Comparison of ENCODE assay signal across 2 cellular contexts in the genomic region with DNA sequence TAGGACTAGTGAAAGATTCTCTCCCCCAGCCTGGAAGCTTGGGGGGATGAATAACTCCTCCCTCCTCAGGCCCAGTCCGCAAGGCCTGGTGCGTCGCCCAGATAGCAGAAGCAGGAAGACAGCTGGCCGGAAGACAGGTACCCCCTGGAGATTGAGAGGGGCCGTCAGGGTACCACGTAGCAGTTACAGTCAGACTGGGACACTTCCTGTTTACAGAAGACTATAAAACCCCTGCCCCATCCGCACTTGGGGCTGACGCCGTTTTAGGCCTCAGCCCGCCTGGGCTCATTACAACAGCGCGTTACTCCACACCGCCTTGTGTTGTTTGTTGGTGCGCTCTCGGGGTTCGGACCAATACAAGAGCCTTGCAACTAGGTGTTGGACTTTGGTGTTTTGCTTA.
A peak's percentile ranks its signal among the peaks of the same experiment; 100 is the strongest.
TF ChIP-seq lines count a peak whose summit lies in the region.

No MANE protein-coding gene starts in this region.

TF ChIP-seq in GM23338, 12 proteins besides CTCF, POLR2A, EP300 and RAD21 (continued from another document):
- TF ChIP-seq, protein P1, sequence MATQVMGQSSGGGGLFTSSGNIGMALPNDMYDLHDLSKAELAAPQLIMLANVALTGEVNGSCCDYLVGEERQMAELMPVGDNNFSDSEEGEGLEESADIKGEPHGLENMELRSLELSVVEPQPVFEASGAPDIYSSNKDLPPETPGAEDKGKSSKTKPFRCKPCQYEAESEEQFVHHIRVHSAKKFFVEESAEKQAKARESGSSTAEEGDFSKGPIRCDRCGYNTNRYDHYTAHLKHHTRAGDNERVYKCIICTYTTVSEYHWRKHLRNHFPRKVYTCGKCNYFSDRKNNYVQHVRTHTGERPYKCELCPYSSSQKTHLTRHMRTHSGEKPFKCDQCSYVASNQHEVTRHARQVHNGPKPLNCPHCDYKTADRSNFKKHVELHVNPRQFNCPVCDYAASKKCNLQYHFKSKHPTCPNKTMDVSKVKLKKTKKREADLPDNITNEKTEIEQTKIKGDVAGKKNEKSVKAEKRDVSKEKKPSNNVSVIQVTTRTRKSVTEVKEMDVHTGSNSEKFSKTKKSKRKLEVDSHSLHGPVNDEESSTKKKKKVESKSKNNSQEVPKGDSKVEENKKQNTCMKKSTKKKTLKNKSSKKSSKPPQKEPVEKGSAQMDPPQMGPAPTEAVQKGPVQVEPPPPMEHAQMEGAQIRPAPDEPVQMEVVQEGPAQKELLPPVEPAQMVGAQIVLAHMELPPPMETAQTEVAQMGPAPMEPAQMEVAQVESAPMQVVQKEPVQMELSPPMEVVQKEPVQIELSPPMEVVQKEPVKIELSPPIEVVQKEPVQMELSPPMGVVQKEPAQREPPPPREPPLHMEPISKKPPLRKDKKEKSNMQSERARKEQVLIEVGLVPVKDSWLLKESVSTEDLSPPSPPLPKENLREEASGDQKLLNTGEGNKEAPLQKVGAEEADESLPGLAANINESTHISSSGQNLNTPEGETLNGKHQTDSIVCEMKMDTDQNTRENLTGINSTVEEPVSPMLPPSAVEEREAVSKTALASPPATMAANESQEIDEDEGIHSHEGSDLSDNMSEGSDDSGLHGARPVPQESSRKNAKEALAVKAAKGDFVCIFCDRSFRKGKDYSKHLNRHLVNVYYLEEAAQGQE (IDR thresholded peaks at IDR 0.05; ENCODE audit: unreplicated experiment), result no peak

TF ChIP-seq in WTC11, 78 proteins besides CTCF, POLR2A, EP300 and RAD21 (continued from another document and continues in another):
- TF ChIP-seq, protein P2, sequence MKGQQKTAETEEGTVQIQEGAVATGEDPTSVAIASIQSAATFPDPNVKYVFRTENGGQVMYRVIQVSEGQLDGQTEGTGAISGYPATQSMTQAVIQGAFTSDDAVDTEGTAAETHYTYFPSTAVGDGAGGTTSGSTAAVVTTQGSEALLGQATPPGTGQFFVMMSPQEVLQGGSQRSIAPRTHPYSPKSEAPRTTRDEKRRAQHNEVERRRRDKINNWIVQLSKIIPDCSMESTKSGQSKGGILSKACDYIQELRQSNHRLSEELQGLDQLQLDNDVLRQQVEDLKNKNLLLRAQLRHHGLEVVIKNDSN (CRISPR knock-in tag; IDR thresholded peaks at IDR 0.05), result no peak
- TF ChIP-seq SP1 (CRISPR knock-in tag; conservative IDR thresholded peaks at IDR 0.05), result no peak; the same call in 1 of the 2 replicates
- no peak for TF ChIP-seq GTF2I (CRISPR knock-in tag; conservative IDR thresholded peaks at IDR 0.05)
- no peak for TF ChIP-seq ATF1 (CRISPR knock-in tag; IDR thresholded peaks at IDR 0.05)
- TF ChIP-seq, protein P3, sequence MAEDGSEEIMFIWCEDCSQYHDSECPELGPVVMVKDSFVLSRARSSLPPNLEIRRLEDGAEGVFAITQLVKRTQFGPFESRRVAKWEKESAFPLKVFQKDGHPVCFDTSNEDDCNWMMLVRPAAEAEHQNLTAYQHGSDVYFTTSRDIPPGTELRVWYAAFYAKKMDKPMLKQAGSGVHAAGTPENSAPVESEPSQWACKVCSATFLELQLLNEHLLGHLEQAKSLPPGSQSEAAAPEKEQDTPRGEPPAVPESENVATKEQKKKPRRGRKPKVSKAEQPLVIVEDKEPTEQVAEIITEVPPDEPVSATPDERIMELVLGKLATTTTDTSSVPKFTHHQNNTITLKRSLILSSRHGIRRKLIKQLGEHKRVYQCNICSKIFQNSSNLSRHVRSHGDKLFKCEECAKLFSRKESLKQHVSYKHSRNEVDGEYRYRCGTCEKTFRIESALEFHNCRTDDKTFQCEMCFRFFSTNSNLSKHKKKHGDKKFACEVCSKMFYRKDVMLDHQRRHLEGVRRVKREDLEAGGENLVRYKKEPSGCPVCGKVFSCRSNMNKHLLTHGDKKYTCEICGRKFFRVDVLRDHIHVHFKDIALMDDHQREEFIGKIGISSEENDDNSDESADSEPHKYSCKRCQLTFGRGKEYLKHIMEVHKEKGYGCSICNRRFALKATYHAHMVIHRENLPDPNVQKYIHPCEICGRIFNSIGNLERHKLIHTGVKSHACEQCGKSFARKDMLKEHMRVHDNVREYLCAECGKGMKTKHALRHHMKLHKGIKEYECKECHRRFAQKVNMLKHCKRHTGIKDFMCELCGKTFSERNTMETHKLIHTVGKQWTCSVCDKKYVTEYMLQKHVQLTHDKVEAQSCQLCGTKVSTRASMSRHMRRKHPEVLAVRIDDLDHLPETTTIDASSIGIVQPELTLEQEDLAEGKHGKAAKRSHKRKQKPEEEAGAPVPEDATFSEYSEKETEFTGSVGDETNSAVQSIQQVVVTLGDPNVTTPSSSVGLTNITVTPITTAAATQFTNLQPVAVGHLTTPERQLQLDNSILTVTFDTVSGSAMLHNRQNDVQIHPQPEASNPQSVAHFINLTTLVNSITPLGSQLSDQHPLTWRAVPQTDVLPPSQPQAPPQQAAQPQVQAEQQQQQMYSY (CRISPR knock-in tag; IDR thresholded peaks at IDR 0.05), result no peak
- TF ChIP-seq, protein P4, sequence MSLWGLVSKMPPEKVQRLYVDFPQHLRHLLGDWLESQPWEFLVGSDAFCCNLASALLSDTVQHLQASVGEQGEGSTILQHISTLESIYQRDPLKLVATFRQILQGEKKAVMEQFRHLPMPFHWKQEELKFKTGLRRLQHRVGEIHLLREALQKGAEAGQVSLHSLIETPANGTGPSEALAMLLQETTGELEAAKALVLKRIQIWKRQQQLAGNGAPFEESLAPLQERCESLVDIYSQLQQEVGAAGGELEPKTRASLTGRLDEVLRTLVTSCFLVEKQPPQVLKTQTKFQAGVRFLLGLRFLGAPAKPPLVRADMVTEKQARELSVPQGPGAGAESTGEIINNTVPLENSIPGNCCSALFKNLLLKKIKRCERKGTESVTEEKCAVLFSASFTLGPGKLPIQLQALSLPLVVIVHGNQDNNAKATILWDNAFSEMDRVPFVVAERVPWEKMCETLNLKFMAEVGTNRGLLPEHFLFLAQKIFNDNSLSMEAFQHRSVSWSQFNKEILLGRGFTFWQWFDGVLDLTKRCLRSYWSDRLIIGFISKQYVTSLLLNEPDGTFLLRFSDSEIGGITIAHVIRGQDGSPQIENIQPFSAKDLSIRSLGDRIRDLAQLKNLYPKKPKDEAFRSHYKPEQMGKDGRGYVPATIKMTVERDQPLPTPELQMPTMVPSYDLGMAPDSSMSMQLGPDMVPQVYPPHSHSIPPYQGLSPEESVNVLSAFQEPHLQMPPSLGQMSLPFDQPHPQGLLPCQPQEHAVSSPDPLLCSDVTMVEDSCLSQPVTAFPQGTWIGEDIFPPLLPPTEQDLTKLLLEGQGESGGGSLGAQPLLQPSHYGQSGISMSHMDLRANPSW (CRISPR knock-in tag; conservative IDR thresholded peaks at IDR 0.05; ENCODE audit: low read depth), result no peak
- no peak for TF ChIP-seq ELF4 (CRISPR knock-in tag; IDR thresholded peaks at IDR 0.05; ENCODE audit: low read depth)
- peak; percentile 46; the same call in 1 of the 2 replicates for TF ChIP-seq FOXP1 (CRISPR knock-in tag; IDR thresholded peaks at IDR 0.05; ENCODE audit: borderline replicate concordance)
- no peak for TF ChIP-seq RELA (CRISPR knock-in tag; IDR thresholded peaks at IDR 0.05; ENCODE audit: borderline replicate concordance)
- TF ChIP-seq ESRRA (CRISPR knock-in tag; IDR thresholded peaks at IDR 0.05; ENCODE audit: borderline replicate concordance), result no peak
- TF ChIP-seq, protein P5, sequence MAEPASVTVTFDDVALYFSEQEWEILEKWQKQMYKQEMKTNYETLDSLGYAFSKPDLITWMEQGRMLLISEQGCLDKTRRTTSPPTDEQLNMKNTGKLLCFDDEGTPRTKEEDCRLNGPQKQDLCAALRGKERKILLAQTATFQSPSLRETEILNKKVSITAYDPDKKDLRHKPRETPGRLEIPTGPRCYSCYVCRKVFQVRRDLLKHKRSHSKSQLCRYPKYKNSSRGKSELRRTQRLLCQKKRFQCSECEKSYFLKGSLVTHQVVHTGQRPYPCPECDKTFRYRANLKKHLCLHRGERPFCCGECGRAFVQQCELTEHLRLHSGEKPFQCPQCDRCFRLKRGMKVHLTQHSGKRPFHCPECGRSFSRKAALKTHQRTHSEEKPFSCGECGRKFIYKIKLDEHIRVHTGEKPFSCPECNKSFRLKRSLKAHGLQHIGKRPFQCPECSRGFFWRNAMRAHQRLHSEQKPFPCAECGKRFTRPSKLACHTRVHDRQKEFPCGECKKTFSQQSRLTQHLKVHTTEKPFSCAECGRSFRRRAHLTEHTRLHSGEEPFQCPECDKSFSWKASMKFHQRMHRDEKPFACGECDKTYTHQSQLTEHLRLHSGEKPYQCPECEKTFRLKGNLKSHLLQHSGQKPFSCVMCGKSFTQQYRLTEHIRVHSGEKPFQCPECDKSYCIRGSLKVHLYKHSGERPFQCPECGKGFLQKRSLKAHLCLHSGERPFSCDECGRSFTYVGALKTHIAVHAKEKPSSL (CRISPR knock-in tag; conservative IDR thresholded peaks at IDR 0.05), result no peak
- TF ChIP-seq, protein P6, sequence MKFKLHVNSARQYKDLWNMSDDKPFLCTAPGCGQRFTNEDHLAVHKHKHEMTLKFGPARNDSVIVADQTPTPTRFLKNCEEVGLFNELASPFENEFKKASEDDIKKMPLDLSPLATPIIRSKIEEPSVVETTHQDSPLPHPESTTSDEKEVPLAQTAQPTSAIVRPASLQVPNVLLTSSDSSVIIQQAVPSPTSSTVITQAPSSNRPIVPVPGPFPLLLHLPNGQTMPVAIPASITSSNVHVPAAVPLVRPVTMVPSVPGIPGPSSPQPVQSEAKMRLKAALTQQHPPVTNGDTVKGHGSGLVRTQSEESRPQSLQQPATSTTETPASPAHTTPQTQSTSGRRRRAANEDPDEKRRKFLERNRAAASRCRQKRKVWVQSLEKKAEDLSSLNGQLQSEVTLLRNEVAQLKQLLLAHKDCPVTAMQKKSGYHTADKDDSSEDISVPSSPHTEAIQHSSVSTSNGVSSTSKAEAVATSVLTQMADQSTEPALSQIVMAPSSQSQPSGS (CRISPR knock-in tag; IDR thresholded peaks at IDR 0.05; ENCODE audit: borderline replicate concordance, low read depth), result no peak
- TF ChIP-seq, protein P7, sequence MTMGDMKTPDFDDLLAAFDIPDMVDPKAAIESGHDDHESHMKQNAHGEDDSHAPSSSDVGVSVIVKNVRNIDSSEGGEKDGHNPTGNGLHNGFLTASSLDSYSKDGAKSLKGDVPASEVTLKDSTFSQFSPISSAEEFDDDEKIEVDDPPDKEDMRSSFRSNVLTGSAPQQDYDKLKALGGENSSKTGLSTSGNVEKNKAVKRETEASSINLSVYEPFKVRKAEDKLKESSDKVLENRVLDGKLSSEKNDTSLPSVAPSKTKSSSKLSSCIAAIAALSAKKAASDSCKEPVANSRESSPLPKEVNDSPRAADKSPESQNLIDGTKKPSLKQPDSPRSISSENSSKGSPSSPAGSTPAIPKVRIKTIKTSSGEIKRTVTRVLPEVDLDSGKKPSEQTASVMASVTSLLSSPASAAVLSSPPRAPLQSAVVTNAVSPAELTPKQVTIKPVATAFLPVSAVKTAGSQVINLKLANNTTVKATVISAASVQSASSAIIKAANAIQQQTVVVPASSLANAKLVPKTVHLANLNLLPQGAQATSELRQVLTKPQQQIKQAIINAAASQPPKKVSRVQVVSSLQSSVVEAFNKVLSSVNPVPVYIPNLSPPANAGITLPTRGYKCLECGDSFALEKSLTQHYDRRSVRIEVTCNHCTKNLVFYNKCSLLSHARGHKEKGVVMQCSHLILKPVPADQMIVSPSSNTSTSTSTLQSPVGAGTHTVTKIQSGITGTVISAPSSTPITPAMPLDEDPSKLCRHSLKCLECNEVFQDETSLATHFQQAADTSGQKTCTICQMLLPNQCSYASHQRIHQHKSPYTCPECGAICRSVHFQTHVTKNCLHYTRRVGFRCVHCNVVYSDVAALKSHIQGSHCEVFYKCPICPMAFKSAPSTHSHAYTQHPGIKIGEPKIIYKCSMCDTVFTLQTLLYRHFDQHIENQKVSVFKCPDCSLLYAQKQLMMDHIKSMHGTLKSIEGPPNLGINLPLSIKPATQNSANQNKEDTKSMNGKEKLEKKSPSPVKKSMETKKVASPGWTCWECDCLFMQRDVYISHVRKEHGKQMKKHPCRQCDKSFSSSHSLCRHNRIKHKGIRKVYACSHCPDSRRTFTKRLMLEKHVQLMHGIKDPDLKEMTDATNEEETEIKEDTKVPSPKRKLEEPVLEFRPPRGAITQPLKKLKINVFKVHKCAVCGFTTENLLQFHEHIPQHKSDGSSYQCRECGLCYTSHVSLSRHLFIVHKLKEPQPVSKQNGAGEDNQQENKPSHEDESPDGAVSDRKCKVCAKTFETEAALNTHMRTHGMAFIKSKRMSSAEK (CRISPR knock-in tag; IDR thresholded peaks at IDR 0.05; ENCODE audit: borderline replicate concordance), result peak; percentile 75; the same call in 1 of the 2 replicates
- TF ChIP-seq SOX15 (CRISPR knock-in tag; IDR thresholded peaks at IDR 0.05), result no peak
- TF ChIP-seq, protein P8, sequence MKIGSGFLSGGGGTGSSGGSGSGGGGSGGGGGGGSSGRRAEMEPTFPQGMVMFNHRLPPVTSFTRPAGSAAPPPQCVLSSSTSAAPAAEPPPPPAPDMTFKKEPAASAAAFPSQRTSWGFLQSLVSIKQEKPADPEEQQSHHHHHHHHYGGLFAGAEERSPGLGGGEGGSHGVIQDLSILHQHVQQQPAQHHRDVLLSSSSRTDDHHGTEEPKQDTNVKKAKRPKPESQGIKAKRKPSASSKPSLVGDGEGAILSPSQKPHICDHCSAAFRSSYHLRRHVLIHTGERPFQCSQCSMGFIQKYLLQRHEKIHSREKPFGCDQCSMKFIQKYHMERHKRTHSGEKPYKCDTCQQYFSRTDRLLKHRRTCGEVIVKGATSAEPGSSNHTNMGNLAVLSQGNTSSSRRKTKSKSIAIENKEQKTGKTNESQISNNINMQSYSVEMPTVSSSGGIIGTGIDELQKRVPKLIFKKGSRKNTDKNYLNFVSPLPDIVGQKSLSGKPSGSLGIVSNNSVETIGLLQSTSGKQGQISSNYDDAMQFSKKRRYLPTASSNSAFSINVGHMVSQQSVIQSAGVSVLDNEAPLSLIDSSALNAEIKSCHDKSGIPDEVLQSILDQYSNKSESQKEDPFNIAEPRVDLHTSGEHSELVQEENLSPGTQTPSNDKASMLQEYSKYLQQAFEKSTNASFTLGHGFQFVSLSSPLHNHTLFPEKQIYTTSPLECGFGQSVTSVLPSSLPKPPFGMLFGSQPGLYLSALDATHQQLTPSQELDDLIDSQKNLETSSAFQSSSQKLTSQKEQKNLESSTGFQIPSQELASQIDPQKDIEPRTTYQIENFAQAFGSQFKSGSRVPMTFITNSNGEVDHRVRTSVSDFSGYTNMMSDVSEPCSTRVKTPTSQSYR (CRISPR knock-in tag; IDR thresholded peaks at IDR 0.05), result no peak
- TF ChIP-seq ETV6 (CRISPR knock-in tag; IDR thresholded peaks at IDR 0.05), result peak; percentile 81
- TF ChIP-seq CREM (CRISPR knock-in tag; IDR thresholded peaks at IDR 0.05), result peak; percentile 27; the same call in 1 of the 2 replicates
- TF ChIP-seq, protein P9, sequence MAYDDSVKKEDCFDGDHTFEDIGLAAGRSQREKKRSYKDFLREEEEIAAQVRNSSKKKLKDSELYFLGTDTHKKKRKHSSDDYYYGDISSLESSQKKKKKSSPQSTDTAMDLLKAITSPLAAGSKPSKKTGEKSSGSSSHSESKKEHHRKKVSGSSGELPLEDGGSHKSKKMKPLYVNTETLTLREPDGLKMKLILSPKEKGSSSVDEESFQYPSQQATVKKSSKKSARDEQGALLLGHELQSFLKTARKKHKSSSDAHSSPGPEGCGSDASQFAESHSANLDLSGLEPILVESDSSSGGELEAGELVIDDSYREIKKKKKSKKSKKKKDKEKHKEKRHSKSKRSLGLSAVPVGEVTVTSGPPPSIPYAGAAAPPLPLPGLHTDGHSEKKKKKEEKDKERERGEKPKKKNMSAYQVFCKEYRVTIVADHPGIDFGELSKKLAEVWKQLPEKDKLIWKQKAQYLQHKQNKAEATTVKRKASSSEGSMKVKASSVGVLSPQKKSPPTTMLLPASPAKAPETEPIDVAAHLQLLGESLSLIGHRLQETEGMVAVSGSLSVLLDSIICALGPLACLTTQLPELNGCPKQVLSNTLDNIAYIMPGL (CRISPR knock-in tag; IDR thresholded peaks at IDR 0.05), result no peak
- peak; percentile 19; the same call in 1 of the 2 replicates for TF ChIP-seq ZNF423 (CRISPR knock-in tag; IDR thresholded peaks at IDR 0.05)
- peak; percentile 86 for TF ChIP-seq FOXK1 (CRISPR knock-in tag; IDR thresholded peaks at IDR 0.05)
- TF ChIP-seq RORB (CRISPR knock-in tag; IDR thresholded peaks at IDR 0.05), result no peak
